10 cellular contexts compared by ENCODE assay signal in the genomic region with DNA sequence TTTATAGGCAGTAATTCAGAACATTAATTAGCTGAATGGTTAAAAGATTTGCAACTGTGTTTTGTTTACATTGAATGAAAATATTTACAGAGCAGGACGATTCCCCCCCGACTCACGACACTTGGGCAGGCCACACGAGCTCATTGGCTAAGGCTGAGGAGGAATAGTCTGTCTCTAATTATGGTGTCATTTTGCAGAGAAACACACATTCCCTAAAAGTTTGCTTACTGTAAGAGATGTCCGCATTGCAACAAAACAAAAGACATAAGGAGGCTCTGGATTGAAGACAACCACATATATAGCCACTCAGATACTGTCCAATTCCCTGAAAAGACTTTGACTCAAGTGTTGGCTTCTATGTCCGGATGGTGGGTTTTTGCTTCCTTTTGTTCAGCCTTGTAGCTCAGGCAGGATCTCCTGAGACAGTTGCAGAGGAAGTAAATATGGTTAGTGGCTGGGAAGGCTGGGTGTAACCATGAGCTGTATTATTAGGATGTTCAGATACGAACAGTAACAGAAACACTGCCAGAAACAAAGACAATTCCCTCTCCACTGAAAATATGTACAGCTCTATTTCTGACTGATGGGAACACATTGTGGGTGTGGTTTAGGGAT.
A peak's percentile ranks its signal among the peaks of the same experiment; 100 is the strongest.
DNase-seq lines count a peak whose midpoint lies in the region; ATAC-seq and TF ChIP-seq lines count a peak whose summit lies in the region.
"Had no signal": no experiment of that assay in that cellular context is flagged by ENCODE, and none has a peak within 500 bp of the region (broad histone marks: within the 10 kb centered on the region; RNA-seq: fewer than 3 reads in every experiment).

No MANE protein-coding gene starts in this region.

- peak overlapping the region; percentile 90 for H3K27ac Mint-ChIP-seq in activated CD4-positive, alpha-beta T cell treated with anti-CD3 and anti-CD28 coated beads for 36 hours
- peak overlapping the region; percentile 21 for H3K27ac Mint-ChIP-seq in activated naive CD8-positive, alpha-beta T cell treated with anti-CD3 and anti-CD28 coated beads for 36 hours
- H3K27ac Mint-ChIP-seq: endodermal cell had no signal

- CTCF ChIA-PET in activated CD4-positive, alpha-beta T cell treated with anti-CD3 and anti-CD28 coated beads for 36 hours (lab: Charles Lee): interaction anchor here (0.6 to 0.7 kb wide), 2 partner anchors 30 to 297 kb away, joined by 3 to 4 read pairs; no protein-coding TSS in a partner anchor

- POLR2A ChIA-PET in activated CD4-positive, alpha-beta T cell treated with anti-CD3 and anti-CD28 coated beads for 36 hours (lab: Charles Lee): no interaction called here

- no peak for DNase-seq in activated CD4-positive, alpha-beta T cell treated with anti-CD3 and anti-CD28 coated beads for 36 hours
- no peak for DNase-seq in activated CD4-positive, alpha-beta T cell treated with anti-CD3 and anti-CD28 coated beads for 48 hours
- no peak for DNase-seq in activated naive CD8-positive, alpha-beta T cell treated with anti-CD3 and anti-CD28 coated beads for 36 hours
- no peak for DNase-seq in left lung
- DNase-seq in thyroid gland: no peak
- DNase-seq in NCI-H128 (lab: John Stamatoyannopoulos, UW; ENCODE audit: unreplicated experiment): no peak
- DNase-seq in DMS153 (lab: John Stamatoyannopoulos, UW): no peak
- no peak for DNase-seq in OCI-M1 (lab: John Stamatoyannopoulos, UW)
- DNase-seq: endodermal cell had no signal

- no peak for TF ChIP-seq CTCF in left lung (IDR thresholded peaks at IDR 0.05)
- no peak for TF ChIP-seq CTCF in thyroid gland (IDR thresholded peaks at IDR 0.05)

- H3K4me1 ChIP-seq in left lung (peaks cover 37 to 91% of the 10 kb centered on the region in 2 donors), thyroid gland (peaks cover 8 to 17% of the 10 kb centered on the region in 2 donors)

- TF ChIP-seq POLR2A in thyroid gland (IDR thresholded peaks at IDR 0.05): no peak

- H3K9me3 ChIP-seq in left lung (no peaks in the 10 kb centered on the region), thyroid gland (no peaks in the 10 kb centered on the region)

- no peaks in the 10 kb centered on the region for H3K27me3 Mint-ChIP-seq in activated CD4-positive, alpha-beta T cell treated with anti-CD3 and anti-CD28 coated beads for 36 hours
- no peaks in the 10 kb centered on the region for H3K27me3 Mint-ChIP-seq in activated naive CD8-positive, alpha-beta T cell treated with anti-CD3 and anti-CD28 coated beads for 36 hours

- H3K4me3 Mint-ChIP-seq in activated CD4-positive, alpha-beta T cell treated with anti-CD3 and anti-CD28 coated beads for 36 hours: no peak overlapping the region
- H3K4me3 Mint-ChIP-seq in activated naive CD8-positive, alpha-beta T cell treated with anti-CD3 and anti-CD28 coated beads for 36 hours: no peak overlapping the region
- H3K4me3 Mint-ChIP-seq: endodermal cell had no signal

- H3K4me3 ChIP-seq in left lung (no peak overlapping the region), thyroid gland (replicated peaks in 1 of 3) (no peak overlapping the region)
- H3K4me3 ChIP-seq: K562 had no signal

- H3K36me3 ChIP-seq in left lung (peaks cover 0 to 17% of the 10 kb centered on the region in 2 donors), thyroid gland (no peaks in the 10 kb centered on the region)

- WGBS in thyroid gland, 2 donors: 62 to 64% methylated on average over 7 of the region's 7 CpGs

- intact Hi-C loops in activated CD4-positive, alpha-beta T cell treated with anti-CD3 and anti-CD28 coated beads for 36 hours (cut with DNase I, micrococcal nuclease): loop anchor here in 1 of 2 experiments (5.0 kb wide), 1 partner anchor 43 kb away; no protein-coding TSS in a partner anchor
- intact Hi-C loops in left lung (cut with DNase I): loop anchor here in 1 of 2 donors (10.0 kb wide), 1 partner anchor 80 kb away; no protein-coding TSS in a partner anchor
- intact Hi-C loops in thyroid gland (cut with DNase I): no loop called here

- no peaks in the 10 kb centered on the region for H3K9me3 Mint-ChIP-seq in activated CD4-positive, alpha-beta T cell treated with anti-CD3 and anti-CD28 coated beads for 36 hours (ENCODE audit: low read depth)
- no peaks in the 10 kb centered on the region for H3K9me3 Mint-ChIP-seq in activated naive CD8-positive, alpha-beta T cell treated with anti-CD3 and anti-CD28 coated beads for 36 hours
- H3K9me3 Mint-ChIP-seq: endodermal cell had no signal

- H3K36me3 Mint-ChIP-seq in activated CD4-positive, alpha-beta T cell treated with anti-CD3 and anti-CD28 coated beads for 36 hours (ENCODE audit: low read depth): peaks cover 21% of the 10 kb centered on the region
- peaks cover 26% of the 10 kb centered on the region for H3K36me3 Mint-ChIP-seq in activated naive CD8-positive, alpha-beta T cell treated with anti-CD3 and anti-CD28 coated beads for 36 hours

- peaks cover 64% of the 10 kb centered on the region for H3K4me1 Mint-ChIP-seq in activated CD4-positive, alpha-beta T cell treated with anti-CD3 and anti-CD28 coated beads for 36 hours
- peaks cover 52% of the 10 kb centered on the region for H3K4me1 Mint-ChIP-seq in activated naive CD8-positive, alpha-beta T cell treated with anti-CD3 and anti-CD28 coated beads for 36 hours

- H3K27me3 ChIP-seq in left lung (no peaks in the 10 kb centered on the region), thyroid gland (no peaks in the 10 kb centered on the region)

- ATAC-seq in activated CD4-positive, alpha-beta T cell treated with anti-CD3 and anti-CD28 coated beads for 36 hours: no peak
- ATAC-seq in left lung: peak; percentile 10
- ATAC-seq: K562 had no signal

- H3K27ac ChIP-seq in left lung: peak overlapping the region; percentile 71 to 88
- peak overlapping the region in 2 of 3 donors; percentile 18 to 59 for H3K27ac ChIP-seq in thyroid gland
